Comparison of ENCODE assay signal across 19 cellular contexts in genomic region chr6:78476561-78476960, GRCh38.
DNase-seq lines count a peak whose midpoint lies in the region; ATAC-seq and TF ChIP-seq lines count a peak whose summit lies in the region.
"Had no signal": no experiment of that assay in that cellular context is flagged by ENCODE, and none has a peak within 500 bp of the region (broad histone marks: within the 10 kb centered on the region; RNA-seq: fewer than 3 reads in every experiment).

No MANE protein-coding gene starts in this region.

- H3K4me3 ChIP-seq in KMS-11 (IDR thresholded peaks at IDR 0.05; ENCODE audit: insufficient read depth, low read depth, low read length) = no peak overlapping the region
- no peak overlapping the region for H3K4me3 ChIP-seq in epithelial cell of esophagus (ENCODE audit: low read length)
- H3K4me3 ChIP-seq: BLaER1, GM23248 had no signal

- no peak overlapping the region for H3K9ac ChIP-seq in KMS-11
- H3K9ac ChIP-seq: BLaER1, GM23248 had no signal

- H3K4me2 ChIP-seq in KMS-11 = 0 out of 2 replicates have a peak overlapping the region, but pooled peaks have one; percentile 9
- H3K4me2 ChIP-seq: BLaER1 had no signal

- no peaks in the 10 kb centered on the region for H3K79me2 ChIP-seq in KMS-11 (ENCODE audit: insufficient read depth, low read depth)

- peaks cover 12% of the 10 kb centered on the region for H3K4me1 ChIP-seq in KMS-11 (ENCODE audit: low read depth, poor library complexity, severe bottlenecking)
- H3K4me1 ChIP-seq: BLaER1, Caco-2 had no signal

- ATAC-seq in GM18520 (IDR thresholded peaks at IDR 0.05; ENCODE audit: unreplicated experiment) (peak; percentile 56), HG02798 (IDR thresholded peaks at IDR 0.05; ENCODE audit: poor library complexity, unreplicated experiment) (peak; percentile 38), GM18861 (IDR thresholded peaks at IDR 0.05; ENCODE audit: unreplicated experiment) (no peak), HG03565 (IDR thresholded peaks at IDR 0.05; ENCODE audit: unreplicated experiment) (no peak), HG02970 (IDR thresholded peaks at IDR 0.05; ENCODE audit: low FRiP score, unreplicated experiment) (no peak), HG03039 (IDR thresholded peaks at IDR 0.05; ENCODE audit: unreplicated experiment) (no peak)
- ATAC-seq: CD8-positive, alpha-beta T cell had no signal

- no peaks in the 10 kb centered on the region for H4K20me1 ChIP-seq in KMS-11 (ENCODE audit: insufficient read depth)
- H4K20me1 ChIP-seq: BLaER1 had no signal

- TF ChIP-seq CTCF in KMS-11 (conservative IDR thresholded peaks at IDR 0.05; ENCODE audit: low read depth, low read length) = no peak
- no peak for TF ChIP-seq CTCF in epithelial cell of esophagus (IDR thresholded peaks at IDR 0.05; ENCODE audit: insufficient read depth, low read depth, low read length, missing control alignments)

- H2AFZ ChIP-seq in KMS-11 (ENCODE audit: low read depth) = no peak overlapping the region
- H2AFZ ChIP-seq: GM23248 had no signal

- no peak overlapping the region for H3K27ac ChIP-seq in KMS-11
- H3K27ac ChIP-seq: 22Rv1, BLaER1, C4-2B, GM23248 had no signal

- DNase-seq in epithelial cell of esophagus (ENCODE audit: low read depth) = peak; percentile 38
- DNase-seq: Caco-2; CD4-positive, CD25-positive, alpha-beta regulatory T cell; CD8-positive, alpha-beta T cell; DMS153; DND-41; GM23248; H7; HCEC 1CT had no signal

- no peaks in the 10 kb centered on the region for H3K36me3 ChIP-seq in KMS-11 (ENCODE audit: insufficient read depth)
- H3K36me3 ChIP-seq: BLaER1 had no signal

- H3K27me3 ChIP-seq in KMS-11 (ENCODE audit: insufficient read depth, low read depth) = no peaks in the 10 kb centered on the region
- H3K27me3 ChIP-seq: BLaER1 had no signal

Comparison
In these comparisons a context has a peak if more than half of its experiments do, and no peak if none do; other contexts are left out.
1. ATAC-seq: peak in GM18520 (single experiment) and HG02798 (single experiment); none in GM18861 (single experiment), HG03565 (single experiment), HG02970 (single experiment) and HG03039 (single experiment).